In the genomic region with DNA sequence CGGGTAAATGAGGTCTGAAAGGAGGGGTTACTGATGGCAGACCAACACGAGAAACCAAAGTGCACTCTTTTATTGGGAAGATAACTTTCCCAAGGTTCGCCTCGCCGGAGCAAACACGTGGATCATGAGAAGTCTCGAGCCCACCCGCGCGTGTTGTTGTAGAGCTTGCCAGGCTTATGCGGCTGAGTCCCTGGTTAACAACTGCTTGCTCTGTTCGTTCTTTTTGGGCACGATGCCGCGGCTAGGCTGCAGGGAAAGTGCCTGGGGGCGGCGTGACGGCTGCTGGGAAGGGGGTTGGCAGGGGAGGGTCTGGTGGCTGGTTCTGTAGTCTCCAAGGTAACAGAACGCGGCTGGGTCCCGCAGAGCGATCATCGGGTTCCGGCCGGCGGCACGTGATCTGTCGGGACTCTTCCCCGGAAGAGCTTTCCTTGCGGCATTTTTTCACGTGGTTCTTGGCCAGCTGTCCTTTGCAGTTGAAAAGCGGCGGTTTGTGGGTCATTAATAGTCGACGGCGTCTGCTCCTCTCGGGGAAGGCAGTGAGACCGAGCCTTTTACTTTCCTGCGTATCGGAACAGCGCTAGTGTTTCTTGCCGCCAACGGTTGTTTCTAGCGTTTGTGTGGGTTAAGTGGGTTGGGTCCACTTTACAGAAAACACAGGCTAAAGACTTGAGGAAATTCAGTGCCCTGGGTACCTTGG, we compare ENCODE assay signal across 8 cellular contexts. TPM values are rescaled to one million over a fixed set of nuclear protein-coding genes. Genes with fewer than 3 reads are reported as not detected.
DNase-seq lines count a peak whose midpoint lies in the region; ATAC-seq and TF ChIP-seq lines count a peak whose summit lies in the region.

No MANE protein-coding gene starts in this region.

- no peaks in the 10 kb centered on the region for H3K9me3 Mint-ChIP-seq in activated CD4-positive, alpha-beta memory T cell treated with anti-CD3 and anti-CD28 coated beads for 36 hours

- DNase-seq in EL (peak; percentile 87), NCI-H748 treated with DMSO at 0.1 percent for 48 hours (lab: John Stamatoyannopoulos, UW) (peak; percentile 45), dorsolateral prefrontal cortex (peak; percentile 70 to 90 (median 84))
- peak; percentile 81 for DNase-seq in activated CD4-positive, alpha-beta memory T cell treated with anti-CD3 and anti-CD28 coated beads for 36 hours
- DNase-seq in stimulated activated CD4-positive, alpha-beta T cell treated with anti-CD3 and anti-CD28 coated beads, Interleukin-2, amount 100 ng/mL, for 4 hours (ENCODE audit: low read depth): peak; percentile 59

- H3K4me3 ChIP-seq in dorsolateral prefrontal cortex (peak overlapping the region; percentile 41 to 83 (median 69)), liver (ENCODE audit: low read depth in 1 of 3, low read length in 3 of 3) (peak overlapping the region; percentile 45 to 62 (median 53))

- H3K4me3 Mint-ChIP-seq in activated CD4-positive, alpha-beta memory T cell treated with anti-CD3 and anti-CD28 coated beads for 36 hours: peak overlapping the region; percentile 86

- H3K27me3 ChIP-seq in dorsolateral prefrontal cortex (no peaks in the 10 kb centered on the region), liver (ENCODE audit: control insufficient read depth in 4 of 4, insufficient read depth in 4 of 4, low read length in 3 of 4) (no peaks in the 10 kb centered on the region)

- H3K36me3 Mint-ChIP-seq in activated CD4-positive, alpha-beta memory T cell treated with anti-CD3 and anti-CD28 coated beads for 36 hours: peaks cover 2% of the 10 kb centered on the region

- intact Hi-C loops in activated CD4-positive, alpha-beta memory T cell treated with anti-CD3 and anti-CD28 coated beads for 36 hours (cut with micrococcal nuclease): loop anchor here (2.0 kb wide), 3 partner anchors 29 to 171 kb away; a partner anchor contains a TSS
- intact Hi-C loops in dorsolateral prefrontal cortex (cut with DNase I): loop anchor here (1.0 to 10.0 kb wide), 4 partner anchors 40 to 104 kb away; a partner anchor contains a TSS

- H3K27ac ChIP-seq in dorsolateral prefrontal cortex: peak overlapping the region in 57 of 59 donors; percentile 1 to 93 (median 81)
- peak overlapping the region; percentile 53 to 65 for H3K27ac ChIP-seq in liver (ENCODE audit: low read depth in 1 of 2, low read length in 2 of 2)

- TF ChIP-seq RAD21 in liver (IDR thresholded peaks at IDR 0.05): peak in 1 of 2 donors; percentile 35

- H3K27me3 Mint-ChIP-seq in activated CD4-positive, alpha-beta memory T cell treated with anti-CD3 and anti-CD28 coated beads for 36 hours: no peaks in the 10 kb centered on the region

- H3K36me3 ChIP-seq in liver (ENCODE audit: control insufficient read depth in 4 of 4, insufficient read depth in 3 of 4, low read depth in 1 of 4, low read length in 3 of 4): no peaks in the 10 kb centered on the region

- no peaks in the 10 kb centered on the region for H3K9me3 ChIP-seq in liver (ENCODE audit: control insufficient read depth in 4 of 4, low read length in 3 of 4)

- H3K4me1 ChIP-seq in liver (ENCODE audit: control insufficient read depth in 4 of 4, insufficient read depth in 4 of 4, low read length in 3 of 4): peaks cover 7 to 29% (median 18%) of the 10 kb centered on the region in 4 donors

- H3K9ac ChIP-seq in liver (ENCODE audit: low read depth in 1 of 2, low read length in 2 of 2): peak overlapping the region; percentile 1 to 58

- CTCF ChIA-PET in activated CD4-positive, alpha-beta memory T cell treated with anti-CD3 and anti-CD28 coated beads for 36 hours (lab: Charles Lee): interaction anchor here (0.8 to 2.5 kb wide), 3 partner anchors 40 to 756 kb away, joined by 3 to 16 read pairs (median 4); a partner anchor contains a TSS

- ATAC-seq in HG03025 (IDR thresholded peaks at IDR 0.05; ENCODE audit: low FRiP score, unreplicated experiment) (peak; percentile 29), HG02884 (IDR thresholded peaks at IDR 0.05; ENCODE audit: unreplicated experiment) (no peak)

- TF ChIP-seq CTCF in dorsolateral prefrontal cortex (IDR thresholded peaks at IDR 0.05 in 54 of 56, conservative IDR thresholded peaks at IDR 0.05 in 2 of 56; ENCODE audit: low read depth in 1 of 56, partially characterized antibody in 56 of 56): peak in 15 of 56 donors; percentile 2 to 33 (median 19)
- no peak for TF ChIP-seq CTCF in liver (IDR thresholded peaks at IDR 0.05; ENCODE audit: low read depth, low read length, missing input control)

- H3K27ac Mint-ChIP-seq in activated CD4-positive, alpha-beta memory T cell treated with anti-CD3 and anti-CD28 coated beads for 36 hours: peak overlapping the region; percentile 76

- POLR2A ChIA-PET in activated CD4-positive, alpha-beta memory T cell treated with anti-CD3 and anti-CD28 coated beads for 36 hours (lab: Charles Lee): interaction anchor here (0.7 to 1.3 kb wide), 2 partner anchors 34 to 112 kb away, joined by 3 to 4 read pairs; a partner anchor contains a TSS

- H3K4me1 Mint-ChIP-seq in activated CD4-positive, alpha-beta memory T cell treated with anti-CD3 and anti-CD28 coated beads for 36 hours (ENCODE audit: low read depth): peaks cover 45% of the 10 kb centered on the region

- WGBS in liver: 4% methylated on average over 44 of the region's 44 CpGs

TF ChIP-seq in liver, 16 proteins besides CTCF, POLR2A, EP300 and RAD21:
- TF ChIP-seq HNF4A (conservative IDR thresholded peaks at IDR 0.05) (no peak), GABPA (IDR thresholded peaks at IDR 0.05 in 1 of 2, conservative IDR thresholded peaks at IDR 0.05 in 1 of 2) (peak; percentile 34 to 67), SP1 (IDR thresholded peaks at IDR 0.05) (peak; percentile 38)
- TF ChIP-seq, protein P1, sequence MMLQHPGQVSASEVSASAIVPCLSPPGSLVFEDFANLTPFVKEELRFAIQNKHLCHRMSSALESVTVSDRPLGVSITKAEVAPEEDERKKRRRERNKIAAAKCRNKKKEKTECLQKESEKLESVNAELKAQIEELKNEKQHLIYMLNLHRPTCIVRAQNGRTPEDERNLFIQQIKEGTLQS (IDR thresholded peaks at IDR 0.05): no peak
- TF ChIP-seq, protein P2, sequence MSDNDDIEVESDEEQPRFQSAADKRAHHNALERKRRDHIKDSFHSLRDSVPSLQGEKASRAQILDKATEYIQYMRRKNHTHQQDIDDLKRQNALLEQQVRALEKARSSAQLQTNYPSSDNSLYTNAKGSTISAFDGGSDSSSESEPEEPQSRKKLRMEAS (IDR thresholded peaks at IDR 0.05): peak; percentile 95

RNA-seq across cellular contexts. Expression of a gene that starts 1.5 kb away (rescaled TPM):
- total RNA-seq in activated CD4-positive, alpha-beta memory T cell treated with anti-CD3 and anti-CD28 coated beads for 36 hours: 10 to 100 TPM; 29.6 to 31.4 TPM
- total RNA-seq in dorsolateral prefrontal cortex: 100 to 1,000 TPM in 10 of 120 experiments, 10 to 100 TPM in 110; 63.5 to 108 (median 82.2) TPM
- 10 to 100 TPM; 17.3 to 33.5 TPM for total RNA-seq in liver
- polyA plus RNA-seq in liver: 1 to 10 TPM; 2.1 to 9.1 TPM
